In genomic region chr6:34951741-34952140, GRCh38 we compare ENCODE assay signal across 27 cellular contexts.
"Had no signal": no experiment of that assay in that cellular context is flagged by ENCODE, and none has a peak within 500 bp of the region (broad histone marks: within the 10 kb centered on the region; RNA-seq: fewer than 3 reads in every experiment).

No MANE protein-coding gene starts in this region.

- H3K4me3 ChIP-seq: breast epithelium, colonic mucosa, dorsolateral prefrontal cortex, esophagus squamous epithelium, gastroesophageal sphincter, left lung, sigmoid colon, smooth muscle cell, thoracic aorta, upper lobe of left lung had no signal

- H3K27me3 Mint-ChIP-seq: activated CD4-positive, alpha-beta memory T cell treated with anti-CD3 and anti-CD28 coated beads for 36 hours; activated naive CD8-positive, alpha-beta T cell treated with anti-CD3 and anti-CD28 coated beads, Interleukin-2, amount 10 ng/mL, durations not matched to agents 7 days and 5 days; central memory CD8-positive, alpha-beta T cell; effector memory CD8-positive, alpha-beta T cell; stimulated activated memory B cell treated with anti-CD40 and anti-IgM and Interleukin-4, amounts not matched to agents 10 μg/mL and 1 μg/mL and 100 μg/mL, for 72 hours had no signal

- H3K4me1 ChIP-seq: breast epithelium, colonic mucosa had no signal

- H3K36me3 ChIP-seq: breast epithelium, colonic mucosa, gastroesophageal sphincter, left lung, sigmoid colon, thoracic aorta, upper lobe of left lung had no signal

- H3K27ac Mint-ChIP-seq: activated CD4-positive, alpha-beta memory T cell treated with anti-CD3 and anti-CD28 coated beads for 36 hours; activated naive CD4-positive, alpha-beta T cell treated with anti-CD3 and anti-CD28 coated beads for 36 hours; activated naive CD8-positive, alpha-beta T cell treated with anti-CD3 and anti-CD28 coated beads, Interleukin-2, amount 10 ng/mL, durations not matched to agents 7 days and 5 days; effector memory CD8-positive, alpha-beta T cell; natural killer cell; stimulated activated memory B cell treated with anti-CD40 and anti-IgM and Interleukin-4, amounts not matched to agents 10 μg/mL and 1 μg/mL and 100 μg/mL, for 72 hours; T-helper 1 cell treated with Interleukin-12 subunit alpha and Interleukin-12 subunit beta and Interleukin-4 antibody, amounts not matched to agents 30 μg/mL and 1 μg/mL, for 36 hours had no signal

- H3K27ac ChIP-seq: breast epithelium, colonic mucosa, dorsolateral prefrontal cortex, esophagus squamous epithelium, gastroesophageal sphincter, left lung, sigmoid colon, thoracic aorta had no signal

- H3K4me1 Mint-ChIP-seq: central memory CD8-positive, alpha-beta T cell had no signal

- H3K9me3 Mint-ChIP-seq: activated CD4-positive, alpha-beta memory T cell treated with anti-CD3 and anti-CD28 coated beads for 36 hours; activated naive CD4-positive, alpha-beta T cell treated with anti-CD3 and anti-CD28 coated beads for 36 hours; activated naive CD8-positive, alpha-beta T cell treated with anti-CD3 and anti-CD28 coated beads, Interleukin-2, amount 10 ng/mL, durations not matched to agents 7 days and 5 days; central memory CD8-positive, alpha-beta T cell; effector memory CD8-positive, alpha-beta T cell; natural killer cell; stimulated activated memory B cell treated with anti-CD40 and anti-IgM and Interleukin-4, amounts not matched to agents 10 μg/mL and 1 μg/mL and 100 μg/mL, for 72 hours; T-helper 1 cell treated with Interleukin-12 subunit alpha and Interleukin-12 subunit beta and Interleukin-4 antibody, amounts not matched to agents 30 μg/mL and 1 μg/mL, for 36 hours had no signal

- H3K9me3 ChIP-seq: breast epithelium, colonic mucosa, esophagus squamous epithelium, gastroesophageal sphincter, left lung, sigmoid colon, thoracic aorta, upper lobe of left lung had no signal

- H3K4me3 Mint-ChIP-seq: activated CD4-positive, alpha-beta memory T cell treated with anti-CD3 and anti-CD28 coated beads for 36 hours; activated naive CD4-positive, alpha-beta T cell treated with anti-CD3 and anti-CD28 coated beads for 36 hours; activated naive CD8-positive, alpha-beta T cell treated with anti-CD3 and anti-CD28 coated beads, Interleukin-2, amount 10 ng/mL, durations not matched to agents 7 days and 5 days; central memory CD8-positive, alpha-beta T cell; effector memory CD8-positive, alpha-beta T cell; natural killer cell; stimulated activated memory B cell treated with anti-CD40 and anti-IgM and Interleukin-4, amounts not matched to agents 10 μg/mL and 1 μg/mL and 100 μg/mL, for 72 hours; T-helper 1 cell treated with Interleukin-12 subunit alpha and Interleukin-12 subunit beta and Interleukin-4 antibody, amounts not matched to agents 30 μg/mL and 1 μg/mL, for 36 hours had no signal

- H3K36me3 Mint-ChIP-seq: activated CD4-positive, alpha-beta memory T cell treated with anti-CD3 and anti-CD28 coated beads for 36 hours; natural killer cell had no signal

- DNase-seq: activated CD4-positive, alpha-beta memory T cell treated with anti-CD3 and anti-CD28 coated beads for 36 hours; activated CD4-positive, alpha-beta T cell treated with anti-CD3 and anti-CD28 coated beads for 4 hours; activated CD4-positive, CD25-positive, alpha-beta regulatory T cell; activated naive CD4-positive, alpha-beta T cell treated with anti-CD3 and anti-CD28 coated beads for 36 hours; activated naive CD8-positive, alpha-beta T cell treated with anti-CD3 and anti-CD28 coated beads, Interleukin-2, amount 10 ng/mL, durations not matched to agents 7 days and 5 days; activated T-cell treated with anti-CD3 and anti-CD28 coated beads, Interleukin-2, amount 50 U/mL, for 48 hours; amniotic stem cell; colonic mucosa; dorsolateral prefrontal cortex; effector memory CD8-positive, alpha-beta T cell; esophagus squamous epithelium; head of caudate nucleus; kidney; left lung; midbrain; natural killer cell; occipital lobe; sigmoid colon; stimulated activated CD4-positive, alpha-beta T cell treated with anti-CD3 and anti-CD28 coated beads, Interleukin-15, amount 100 ng/mL, for 24 hours; upper lobe of left lung had no signal

- H3K27me3 ChIP-seq: breast epithelium, colonic mucosa, dorsolateral prefrontal cortex, esophagus squamous epithelium, gastroesophageal sphincter, left lung, sigmoid colon, upper lobe of left lung had no signal
